In genomic region chr6:111928139-111928538, GRCh38 we compare ENCODE assay signal across 28 cellular contexts. TPM values are rescaled to one million over a fixed set of nuclear protein-coding genes. Genes with fewer than 3 reads are reported as not detected.
A peak's percentile ranks its signal among the peaks of the same experiment; 100 is the strongest.
DNase-seq lines count a peak whose midpoint lies in the region; ATAC-seq, FAIRE-seq and TF ChIP-seq lines count a peak whose summit lies in the region.
"Had no signal": no experiment of that assay in that cellular context is flagged by ENCODE, and none has a peak within 500 bp of the region (broad histone marks: within the 10 kb centered on the region; RNA-seq: fewer than 3 reads in every experiment).

No MANE protein-coding gene starts in this region.

- no peak overlapping the region for H3K4me3 Mint-ChIP-seq in activated T-cell treated with anti-CD3 and anti-CD28 coated beads, Interleukin-2, amount 50 U/mL, for 24 hours
- H3K4me3 Mint-ChIP-seq: CD14-positive monocyte; CD4-positive, alpha-beta memory T cell; CD4-positive, CD25-positive, alpha-beta regulatory T cell; CD8-positive, alpha-beta memory T cell had no signal

- POLR2A ChIA-PET in HepG2 (lab: Yijun Ruan, JAX): no interaction called here
- POLR2A ChIA-PET in HEK293T (lab: Yijun Ruan, JAX): no interaction called here
- POLR2A ChIA-PET in endothelial cell of umbilical vein (lab: Charles Lee): no interaction called here

- no peaks in the 10 kb centered on the region for H3K36me3 Mint-ChIP-seq in activated T-cell treated with anti-CD3 and anti-CD28 coated beads, Interleukin-2, amount 50 U/mL, for 24 hours (ENCODE audit: low read depth)

- H2AFZ ChIP-seq in HepG2 (ENCODE audit: low read length) (no peak overlapping the region), endothelial cell of umbilical vein (ENCODE audit: low read depth, low read length) (no peak overlapping the region)

- H3K27ac ChIP-seq in HepG2 (ENCODE audit: extremely low read length, insufficient read depth, low read length) (no peak overlapping the region), right lobe of liver (no peak overlapping the region), SK-N-MC (peak overlapping the region; percentile 30; the same call in 1 of the 2 replicates), endothelial cell of umbilical vein (ENCODE audit: insufficient read depth, low read depth, low read length) (no peak overlapping the region)
- H3K27ac ChIP-seq: BLaER1 had no signal

- H3K9me3 ChIP-seq in HepG2 (ENCODE audit: low read length): no peaks in the 10 kb centered on the region
- peaks cover 0 to 3% (median 0%) of the 10 kb centered on the region in 4 donors for H3K9me3 ChIP-seq in right lobe of liver
- H3K9me3 ChIP-seq in SK-N-MC (ENCODE audit: low read depth, low read length): no peaks in the 10 kb centered on the region
- H3K9me3 ChIP-seq in endothelial cell of umbilical vein (replicated peaks; ENCODE audit: control insufficient read depth, insufficient read depth, low read length): no peaks in the 10 kb centered on the region
- H3K9me3 ChIP-seq: BE2C had no signal

- CTCF ChIA-PET in HepG2 (lab: Yijun Ruan, JAX; ENCODE audit: low intra/inter-chr PET ratio, low total read pairs): no interaction called here
- CTCF ChIA-PET in HEK293T (lab: Yijun Ruan, JAX): no interaction called here
- CTCF ChIA-PET in endothelial cell of umbilical vein (lab: Charles Lee): no interaction called here

- TF ChIP-seq CTCF in HepG2 (CRISPR knock-in tag; IDR thresholded peaks at IDR 0.05) (no peak), right lobe of liver (IDR thresholded peaks at IDR 0.05) (no peak), endothelial cell of umbilical vein (IDR thresholded peaks at IDR 0.05; ENCODE audit: extremely low read depth in 1 of 2, insufficient read depth in 1 of 2, low read depth in 1 of 2, low read length in 2 of 2) (no peak)

- H4K20me1 ChIP-seq in HepG2 (ENCODE audit: insufficient read depth, low read length) (no peaks in the 10 kb centered on the region), endothelial cell of umbilical vein (replicated peaks; ENCODE audit: control insufficient read depth, extremely low read depth, insufficient read depth, low read length) (no peaks in the 10 kb centered on the region)
- H4K20me1 ChIP-seq: BLaER1 had no signal

- no peak overlapping the region for H3K27ac Mint-ChIP-seq in activated T-cell treated with anti-CD3 and anti-CD28 coated beads, Interleukin-2, amount 50 U/mL, for 24 hours
- H3K27ac Mint-ChIP-seq: CD14-positive monocyte; CD4-positive, alpha-beta memory T cell; CD4-positive, CD25-positive, alpha-beta regulatory T cell; CD8-positive, alpha-beta memory T cell had no signal

- dilution Hi-C loops in endothelial cell of umbilical vein (cut with MboI; ENCODE audit: extremely low pct_ligation_motif_present, low sequenced_read_pairs): no loop called here

- no peak overlapping the region for H3K4me2 ChIP-seq in HepG2 (ENCODE audit: low read depth, low read length)
- no peak overlapping the region for H3K4me2 ChIP-seq in endothelial cell of umbilical vein (ENCODE audit: insufficient read depth, low read length)
- H3K4me2 ChIP-seq: BLaER1 had no signal

- in situ Hi-C loops in HepG2 (cut with HindIII; ENCODE audit: extremely low pct_ligation_motif_present, low pct_unique_long_range_greater_than_20kb): no loop called here

- peaks cover 0 to 4% of the 10 kb centered on the region in 2 experiments; a peak in 2 of 5 replicates for H3K27me3 ChIP-seq in HepG2 (ENCODE audit: control insufficient read depth in 1 of 2, insufficient read depth in 2 of 2, low read length in 2 of 2)
- H3K27me3 ChIP-seq in right lobe of liver: no peaks in the 10 kb centered on the region
- H3K27me3 ChIP-seq in endothelial cell of umbilical vein (ENCODE audit: control insufficient read depth in 2 of 2, insufficient read depth in 2 of 2, low read length in 2 of 2): no peaks in the 10 kb centered on the region
- H3K27me3 ChIP-seq: BE2C, BLaER1 had no signal

- DNase-seq in HepG2 (ENCODE audit: low spot score) (no peak), right lobe of liver (no peak), HEK293T (ENCODE audit: extremely low spot score) (no peak), SK-N-MC (ENCODE audit: low read depth, low spot score) (no peak), endothelial cell of umbilical vein (ENCODE audit: low read depth, low spot score) (no peak)
- no peak for DNase-seq in activated T-cell treated with anti-CD3 and anti-CD28 coated beads, Interleukin-2, amount 50 U/mL, for 24 hours
- DNase-seq: 8988T; ACHN; BE2C; C1 segment of cervical spinal cord; CD4-positive, alpha-beta memory T cell; CD4-positive, CD25-positive, alpha-beta regulatory T cell; CD8-positive, alpha-beta memory T cell; DMS 273 treated with DMSO at 0.1 percent for 48 hours; DMS153; DMS53; DND-41; EL; GDM1 had no signal

- H3K79me2 ChIP-seq in HepG2 (ENCODE audit: insufficient read depth, low read length) (no peaks in the 10 kb centered on the region), endothelial cell of umbilical vein (ENCODE audit: control insufficient read depth, insufficient read depth, low read length) (no peaks in the 10 kb centered on the region)

- BruUV-seq in HepG2 (replicated peaks; lab: Mats Ljungman, UMichigan) (no TSS peak), endothelial cell of umbilical vein (replicated peaks; lab: Mats Ljungman, UMichigan) (no TSS peak)

- H3K4me3 ChIP-seq in HepG2 (replicated peaks in 1 of 3; ENCODE audit: insufficient read depth in 1 of 3, low read depth in 2 of 3, low read length in 3 of 3) (no peak overlapping the region), right lobe of liver (no peak overlapping the region), SK-N-MC (no peak overlapping the region), endothelial cell of umbilical vein (replicated peaks in 1 of 3; ENCODE audit: insufficient read depth in 1 of 3, low read depth in 1 of 3, low read length in 3 of 3) (no peak overlapping the region)
- H3K4me3 ChIP-seq: BLaER1, GM12878 had no signal

- TF ChIP-seq RAD21 in HepG2 (CRISPR knock-in tag; IDR thresholded peaks at IDR 0.05): no peak

- no peaks in the 10 kb centered on the region for H3K4me1 ChIP-seq in HepG2 (ENCODE audit: insufficient read depth, low read length)
- H3K4me1 ChIP-seq in right lobe of liver: no peaks in the 10 kb centered on the region
- H3K4me1 ChIP-seq in endothelial cell of umbilical vein (ENCODE audit: control insufficient read depth, extremely low read depth, insufficient read depth, low read length): peaks cover 7% of the 10 kb centered on the region
- H3K4me1 ChIP-seq: BE2C, BLaER1 had no signal

- no peaks in the 10 kb centered on the region for H3K27me3 Mint-ChIP-seq in activated T-cell treated with anti-CD3 and anti-CD28 coated beads, Interleukin-2, amount 50 U/mL, for 24 hours
- H3K27me3 Mint-ChIP-seq: CD4-positive, alpha-beta memory T cell; CD8-positive, alpha-beta memory T cell had no signal

- peaks cover 25% of the 10 kb centered on the region for H3K4me1 Mint-ChIP-seq in activated T-cell treated with anti-CD3 and anti-CD28 coated beads, Interleukin-2, amount 50 U/mL, for 24 hours (ENCODE audit: low read depth)

- H3K36me3 ChIP-seq in HepG2 (replicated peaks in 1 of 2; ENCODE audit: control insufficient read depth in 1 of 2, insufficient read depth in 2 of 2, low read length in 2 of 2) (no peaks in the 10 kb centered on the region), right lobe of liver (no peaks in the 10 kb centered on the region), SK-N-MC (ENCODE audit: insufficient read depth, low read length) (no peaks in the 10 kb centered on the region), endothelial cell of umbilical vein (ENCODE audit: control insufficient read depth in 2 of 2, extremely low read depth in 1 of 2, insufficient read depth in 2 of 2, low read length in 2 of 2) (no peaks in the 10 kb centered on the region)
- H3K36me3 ChIP-seq: BE2C, BLaER1 had no signal

- peaks cover 14% of the 10 kb centered on the region for H3K9me3 Mint-ChIP-seq in activated T-cell treated with anti-CD3 and anti-CD28 coated beads, Interleukin-2, amount 50 U/mL, for 24 hours

- no peak for TF ChIP-seq EP300 in HepG2 (IDR thresholded peaks at IDR 0.05; ENCODE audit: low read depth in 2 of 2, low read length in 2 of 2)
- no peak for TF ChIP-seq EP300 in HepG2 (CRISPR knock-in tag; IDR thresholded peaks at IDR 0.05; ENCODE audit: borderline replicate concordance)

- no peak overlapping the region for H3K9ac ChIP-seq in HepG2 (ENCODE audit: insufficient read depth, low read depth, low read length)
- peak overlapping the region; percentile 36 for H3K9ac ChIP-seq in SK-N-MC (ENCODE audit: insufficient read length)
- no peak overlapping the region for H3K9ac ChIP-seq in endothelial cell of umbilical vein (replicated peaks; ENCODE audit: extremely low read depth, insufficient read depth, low read length)
- H3K9ac ChIP-seq: BLaER1 had no signal

- no peak for TF ChIP-seq POLR2A in HepG2 (IDR thresholded peaks at IDR 0.05; ENCODE audit: insufficient read depth in 1 of 2, low read depth in 2 of 2, low read length in 2 of 2)
- no peak for TF ChIP-seq POLR2A in right lobe of liver (IDR thresholded peaks at IDR 0.05)
- no peak for TF ChIP-seq POLR2A in endothelial cell of umbilical vein (IDR thresholded peaks at IDR 0.05; ENCODE audit: low read depth, low read length)

- no peaks in the 10 kb centered on the region for H3K9me1 ChIP-seq in endothelial cell of umbilical vein (replicated peaks; ENCODE audit: control insufficient read depth, extremely low read depth, insufficient read depth, low read length)

- no peak for FAIRE-seq in HepG2 (lab: Jason Lieb, UNC)
- no peak for FAIRE-seq in endothelial cell of umbilical vein (lab: Jason Lieb, UNC)
- FAIRE-seq: A204.1, GM12878, GM12892, GM18507 had no signal

- no peak for ATAC-seq in HepG2
- no peak for ATAC-seq in right lobe of liver
- no peak for ATAC-seq in HG03571 (IDR thresholded peaks at IDR 0.05; ENCODE audit: unreplicated experiment)
- no peak for ATAC-seq in GM18873 (IDR thresholded peaks at IDR 0.05; ENCODE audit: low FRiP score, unreplicated experiment)
- ATAC-seq: GM12878 had no signal

- intact Hi-C loops in HepG2 (cut with micrococcal nuclease; ENCODE audit: unreplicated experiment) (no loop called here), right lobe of liver (cut with DNase I) (no loop called here), endothelial cell of umbilical vein (cut with micrococcal nuclease) (no loop called here)

- 62% methylated on average over 1 of the region's 1 CpG for WGBS in HepG2 (ENCODE audit: low lambda C conversion rate)
- WGBS in right lobe of liver (ENCODE audit: insufficient coverage, low coverage, low lambda C conversion rate, missing lambda C conversion rate): 75% methylated on average over 1 of the region's 1 CpG

RNA-seq across cellular contexts. Expression of gene FYN, which starts 54.9 kb away (rescaled TPM):
- total RNA-seq in HepG2 (2016; rRNA removed; fragmentation: Illumina TruSeq; extraction: Trizol) (14.6 and 15.5 TPM in 2 replicates), right lobe of liver (10 to 100 TPM; 16.8 to 33.7 (median 23.5) TPM), endothelial cell of umbilical vein (143 and 151 TPM in 2 replicates)
- total RNA-seq in HepG2 (2016; cell fraction: cytosol; rRNA removed; fragmentation: Illumina TruSeq; extraction: Trizol; ENCODE audit: low read depth): 3.6 and 4.1 TPM in 2 replicates
- total RNA-seq in HepG2 (2016; cell fraction: insoluble cytoplasmic fraction; rRNA removed; fragmentation: Illumina TruSeq; extraction: Trizol): 13.7 and 16.0 TPM in 2 replicates
- total RNA-seq in HepG2 (2016; cell fraction: membrane; rRNA removed; fragmentation: Illumina TruSeq; extraction: Trizol): 11.6 and 12.0 TPM in 2 replicates
- 17.8 and 19.2 TPM in 2 replicates for total RNA-seq in HepG2 (2016; cell fraction: nucleus; rRNA removed; fragmentation: Illumina TruSeq; extraction: Trizol)
- polyA plus RNA-seq in HepG2 (2011; rRNA removed) (22.6 and 24.6 TPM in 2 replicates), endothelial cell of umbilical vein (59.2 and 69.0 TPM in 2 replicates)
- 16.8 and 28.6 TPM in 2 replicates for polyA plus RNA-seq in HepG2 (2011; cell fraction: cytosol; rRNA removed)
- polyA plus RNA-seq in HepG2 (2011; cell fraction: nucleus; rRNA removed): 31.3 and 40.2 TPM in 2 replicates
- 22.4 and 23.4 TPM in 2 replicates for polyA plus RNA-seq in HepG2 (2012)
- polyA plus RNA-seq in HepG2 (2016; cell fraction: cytosol; fragmentation: Illumina TruSeq; extraction: Trizol; ENCODE audit: low read depth): 3.4 and 3.5 TPM in 2 replicates
- 18.8 and 20.1 TPM in 2 replicates for polyA plus RNA-seq in HepG2 (2016; cell fraction: insoluble cytoplasmic fraction; fragmentation: Illumina TruSeq; extraction: Trizol; ENCODE audit: low read depth)
- polyA plus RNA-seq in HepG2 (2016; cell fraction: membrane; fragmentation: Illumina TruSeq; extraction: Trizol; ENCODE audit: low read depth): 10.6 and 11.8 TPM in 2 replicates
- 17.9 and 20.2 TPM in 2 replicates for polyA plus RNA-seq in HepG2 (2016; cell fraction: nucleus; fragmentation: Illumina TruSeq; extraction: Trizol; ENCODE audit: insufficient read depth, low read depth)
- 37.8 and 75.6 TPM in 2 replicates for polyA minus RNA-seq in HepG2 (2011; rRNA and poly(A)+ RNA removed; ENCODE audit: low replicate concordance)
- 19.1 and 20.6 TPM in 2 replicates for polyA minus RNA-seq in HepG2 (2011; cell fraction: cytosol; rRNA and poly(A)+ RNA removed)
- polyA minus RNA-seq in HepG2 (2011; cell fraction: nucleus; rRNA and poly(A)+ RNA removed): 45.1 and 62.6 TPM in 2 replicates
- polyA plus RNA-seq in endothelial cell of umbilical vein (2011; cell fraction: cytosol; rRNA removed): 64.4 and 72.7 TPM in 2 replicates
- 171 and 177 TPM in 2 replicates for polyA plus RNA-seq in endothelial cell of umbilical vein (2011; cell fraction: nucleus; rRNA removed)
- polyA plus RNA-seq in endothelial cell of umbilical vein (2012): 88.2 and 93.3 TPM in 2 replicates
- polyA minus RNA-seq in endothelial cell of umbilical vein: 96.4 and 114 TPM in 2 replicates
- 35.5 TPM for polyA minus RNA-seq in endothelial cell of umbilical vein (2011; cell fraction: cytosol; rRNA and poly(A)+ RNA removed)
- polyA minus RNA-seq in endothelial cell of umbilical vein (2011; cell fraction: nucleus; rRNA and poly(A)+ RNA removed): 131 and 165 TPM in 2 replicates
- total RNA-seq: G401 had no signal
